17 cellular contexts compared by ENCODE assay signal in genomic region chr1:85572574-85572973, GRCh38. TPM values are rescaled to one million over a fixed set of nuclear protein-coding genes. Genes with fewer than 3 reads are reported as not detected.
A peak's percentile ranks its signal among the peaks of the same experiment; 100 is the strongest.
DNase-seq lines count a peak whose midpoint lies in the region; ATAC-seq and TF ChIP-seq lines count a peak whose summit lies in the region.
"Had no signal": no experiment of that assay in that cellular context is flagged by ENCODE, and none has a peak within 500 bp of the region (broad histone marks: within the 10 kb centered on the region; RNA-seq: fewer than 3 reads in every experiment).

No MANE protein-coding gene starts in this region.

- POLR2A ChIA-PET in IMR-90 (lab: Charles Lee; ENCODE audit: unreplicated experiment): interaction anchor here (0.6 kb wide), 1 partner anchor 171 kb away, joined by 3 read pairs; no protein-coding TSS in a partner anchor

- H4K8ac ChIP-seq in IMR-90 (ENCODE audit: low read depth in 2 of 2, low read length in 2 of 2): no peak overlapping the region

- no peak for DNase-seq in IMR-90
- DNase-seq in adipocyte (ENCODE audit: low read depth): no peak
- DNase-seq in suprapubic skin (ENCODE audit: low spot score in 2 of 2): no peak
- no peak for DNase-seq in HAP-1 (ENCODE audit: low spot score in 2 of 2)
- no peak for DNase-seq in activated CD4-positive, alpha-beta T cell treated with anti-CD3 and anti-CD28 coated beads for 4 hours
- DNase-seq: Calu3; CD4-positive, alpha-beta T cell; NCI-H1436 treated with DMSO at 0.1 percent for 48 hours; NCI-H2227 treated with DMSO at 0.1 percent for 48 hours; NCI-H524 treated with DMSO at 0.1 percent for 48 hours; OCI-M1 had no signal

- H2AK5ac ChIP-seq in IMR-90 (ENCODE audit: low read depth, low read length): peak overlapping the region; percentile 63; the same call in 1 of the 2 replicates

- peak overlapping the region; percentile 7 for H2BK5ac ChIP-seq in IMR-90 (ENCODE audit: low read depth, low read length, poor library complexity, severe bottlenecking)

- TF ChIP-seq CTCF in IMR-90 (conservative IDR thresholded peaks at IDR 0.05; ENCODE audit: low read depth, low read length) (no peak), suprapubic skin (IDR thresholded peaks at IDR 0.05) (no peak)

- TF ChIP-seq RAD21 in IMR-90 (IDR thresholded peaks at IDR 0.05; ENCODE audit: low read length): no peak

- H3K9me3 ChIP-seq in IMR-90 (ENCODE audit: control insufficient read depth, insufficient read depth, low read length) (no peaks in the 10 kb centered on the region), adipocyte (ENCODE audit: control insufficient read depth, low read length) (no peaks in the 10 kb centered on the region), esophagus (ENCODE audit: control insufficient read depth in 2 of 2, insufficient read depth in 1 of 2, low read depth in 1 of 2, low read length in 1 of 2) (no peaks in the 10 kb centered on the region), suprapubic skin (no peaks in the 10 kb centered on the region), HAP-1 (no peaks in the 10 kb centered on the region)

- no peak overlapping the region for H3K4me2 ChIP-seq in IMR-90 (ENCODE audit: low read depth, low read length)

- peak overlapping the region; percentile 25; the same call in 1 of the 2 replicates for H2BK120ac ChIP-seq in IMR-90 (ENCODE audit: low read depth, low read length)

- dilution Hi-C loops in IMR-90 (cut with HindIII; ENCODE audit: low sequenced_read_pairs, unreplicated experiment): no loop called here

- peaks cover 59% of the 10 kb centered on the region for H4K20me1 ChIP-seq in IMR-90 (ENCODE audit: insufficient read depth, low read length)

- in situ Hi-C loops in IMR-90 (cut with MboI; ENCODE audit: low sequenced_read_pairs): loop anchor here (10.0 kb wide), 1 partner anchor 108 kb away; the partner anchor contains the start of gene DDAH1
- in situ Hi-C loops in HAP-1 (cut with MboI; ENCODE audit: low sequenced_read_pairs): no loop called here

- H3K4me3 ChIP-seq in IMR-90 (ENCODE audit: insufficient read depth, low read depth, low read length): no peak overlapping the region
- H3K4me3 ChIP-seq in adipocyte (ENCODE audit: low read length): no peak overlapping the region
- no peak overlapping the region for H3K4me3 ChIP-seq in esophagus (ENCODE audit: low read depth in 1 of 2, low read length in 2 of 2)
- H3K4me3 ChIP-seq in suprapubic skin: no peak overlapping the region
- H3K4me3 ChIP-seq in HAP-1: no peak overlapping the region

- BruUV-seq in IMR-90 (replicated peaks; lab: Mats Ljungman, UMichigan): no TSS peak

- TF ChIP-seq POLR2A in IMR-90 (IDR thresholded peaks at IDR 0.05; ENCODE audit: low read depth, low read length) (no peak), suprapubic skin (IDR thresholded peaks at IDR 0.05) (no peak)

- peak overlapping the region; percentile 33; the same call in 1 of the 2 replicates for H4K5ac ChIP-seq in IMR-90 (ENCODE audit: low read depth, low read length)

- no peak for TF ChIP-seq EP300 in suprapubic skin (IDR thresholded peaks at IDR 0.05)

- intact Hi-C loops in IMR-90 (cut with micrococcal nuclease): loop anchor here (10.0 kb wide), 1 partner anchor 168 kb away; no protein-coding TSS in a partner anchor

- H3K36me3 ChIP-seq in IMR-90 (ENCODE audit: control insufficient read depth, insufficient read depth, low read length) (peaks cover 6% of the 10 kb centered on the region; the same call in 1 of the 2 replicates), adipocyte (ENCODE audit: control insufficient read depth, insufficient read depth, low read length, severe bottlenecking) (peaks cover 6% of the 10 kb centered on the region), esophagus (ENCODE audit: control insufficient read depth in 2 of 2, insufficient read depth in 2 of 2, low read length in 1 of 2) (no peaks in the 10 kb centered on the region), suprapubic skin (no peaks in the 10 kb centered on the region), HAP-1 (replicated peaks) (no peaks in the 10 kb centered on the region)

- 0 out of 2 replicates have a peak overlapping the region, but pooled peaks have one; percentile 38 for H2BK20ac ChIP-seq in IMR-90 (ENCODE audit: low read depth, low read length)

- H2AFZ ChIP-seq in IMR-90 (replicated peaks; ENCODE audit: low read length, poor library complexity): no peak overlapping the region

- H3K79me1 ChIP-seq in IMR-90 (ENCODE audit: low read depth in 1 of 2, low read length in 2 of 2): peaks cover 17 to 74% of the 10 kb centered on the region in 2 experiments

- H2AK9ac ChIP-seq in IMR-90 (replicated peaks; ENCODE audit: low read depth, low read length, poor library complexity): no peak overlapping the region

- peak overlapping the region; percentile 53; the same call in 1 of the 2 replicates for H3K4ac ChIP-seq in IMR-90 (ENCODE audit: low read depth, low read length)

- CTCF ChIA-PET in IMR-90 (lab: Yijun Ruan, JAX): no interaction called here

- peak overlapping the region; percentile 71 for H3K14ac ChIP-seq in IMR-90 (replicated peaks; ENCODE audit: low read depth, low read length)

- peak overlapping the region; percentile 25; the same call in 1 of the 2 replicates for H3K27ac ChIP-seq in IMR-90 (ENCODE audit: insufficient read depth, low read length)
- peak overlapping the region; percentile 5 to 18 for H3K27ac ChIP-seq in esophagus (ENCODE audit: low read depth in 2 of 2, low read length in 1 of 2)
- H3K27ac ChIP-seq in suprapubic skin: peak overlapping the region; percentile 67

- H3K9me1 ChIP-seq in IMR-90 (ENCODE audit: insufficient read depth, low read length): peaks cover 47% of the 10 kb centered on the region

- H3K27me3 ChIP-seq in IMR-90 (ENCODE audit: control insufficient read depth, insufficient read depth, low read length): no peaks in the 10 kb centered on the region
- no peaks in the 10 kb centered on the region for H3K27me3 ChIP-seq in adipocyte (replicated peaks; ENCODE audit: control insufficient read depth, insufficient read depth, low read length)
- no peaks in the 10 kb centered on the region for H3K27me3 ChIP-seq in esophagus (ENCODE audit: control insufficient read depth in 1 of 2, insufficient read depth in 2 of 2, low read length in 2 of 2)
- H3K27me3 ChIP-seq in suprapubic skin: no peaks in the 10 kb centered on the region
- H3K27me3 ChIP-seq in HAP-1 (ENCODE audit: low read depth): no peaks in the 10 kb centered on the region

- H3K56ac ChIP-seq in IMR-90 (ENCODE audit: extremely low read depth, insufficient read depth, low read length): no peak overlapping the region

- H3K23ac ChIP-seq in IMR-90 (ENCODE audit: low read depth, low read length): peak overlapping the region; percentile 79

- H3K4me1 ChIP-seq in IMR-90 (ENCODE audit: control insufficient read depth, insufficient read depth, low read length) (peaks cover 35% of the 10 kb centered on the region), adipocyte (ENCODE audit: control insufficient read depth, insufficient read depth, low read length) (peaks cover 63% of the 10 kb centered on the region), esophagus (ENCODE audit: control insufficient read depth in 2 of 2, insufficient read depth in 2 of 2, low read length in 1 of 2) (peaks cover 3 to 5% of the 10 kb centered on the region in 2 donors), suprapubic skin (peaks cover 49% of the 10 kb centered on the region), HAP-1 (peaks cover 15% of the 10 kb centered on the region)

- ATAC-seq in IMR-90 (ENCODE audit: low read depth) (no peak), GM18520 (IDR thresholded peaks at IDR 0.05; ENCODE audit: unreplicated experiment) (no peak), GM18867 (IDR thresholded peaks at IDR 0.05; ENCODE audit: unreplicated experiment) (no peak)
- ATAC-seq: Right ventricle myocardium inferior had no signal

- WGBS in IMR-90 (ENCODE audit: extremely low coverage in 2 of 2, insufficient read length in 1 of 2), 2 experiments: no CpG with 5 or more reads among the region's 2 CpGs
- WGBS in esophagus, 2 donors: 71 to 83% methylated on average over 2 of the region's 2 CpGs
- WGBS in suprapubic skin: 67% methylated on average over 2 of the region's 2 CpGs

- peak overlapping the region; percentile 2; the same call in 1 of the 3 replicates for H2BK15ac ChIP-seq in IMR-90 (ENCODE audit: low read depth, low read length)

- H3K9ac ChIP-seq in IMR-90 (ENCODE audit: low read depth, low read length) (no peak overlapping the region), adipocyte (ENCODE audit: low read length) (peak overlapping the region; percentile 11)

- no peak overlapping the region for H4K91ac ChIP-seq in IMR-90 (ENCODE audit: insufficient read depth, low read depth, low read length)

- H3K18ac ChIP-seq in IMR-90 (ENCODE audit: low read depth, low read length): no peak overlapping the region

TF ChIP-seq in IMR-90, 13 proteins besides CTCF, POLR2A, EP300 and RAD21:
- TF ChIP-seq USF2 (IDR thresholded peaks at IDR 0.05; ENCODE audit: low read depth, low read length) (no peak), RCOR1 (IDR thresholded peaks at IDR 0.05; ENCODE audit: insufficient replicate concordance, low read length) (no peak), MXI1 (IDR thresholded peaks at IDR 0.05; ENCODE audit: borderline replicate concordance, low read depth, low read length) (no peak)

RNA-seq across cellular contexts. Expression of gene CCN1, which starts 8.0 kb away (rescaled TPM):
- total RNA-seq in IMR-90 (2012; rRNA removed) (76.9 and 90.3 TPM in 2 replicates), suprapubic skin (100 to 1,000 TPM in 2 of 4 donors, 10 to 100 TPM in 2; 88.0 to 236 (median 105) TPM)
- polyA plus RNA-seq in IMR-90 (2012; rRNA removed) (819 and 905 TPM in 2 replicates), esophagus (1 to 10 TPM; 9.3 to 9.4 TPM)
- 700 and 814 TPM in 2 replicates for polyA plus RNA-seq in IMR-90 (2012; cell fraction: cytosol; rRNA removed)
- 1,179 and 1,372 TPM in 2 replicates for polyA plus RNA-seq in IMR-90 (2012; cell fraction: nucleus; rRNA removed; ENCODE audit: low replicate concordance)
- total RNA-seq: B cell; CD4-positive, alpha-beta T cell had no signal
- polyA plus RNA-seq: IgD-negative memory B cell had no signal

Comparison
In these comparisons a context has a peak if more than half of its experiments do, and no peak if none do; other contexts are left out.
1. H3K27ac ChIP-seq: peak in every context shown above with its lines; median percentile 67 in suprapubic skin; 25 in IMR-90; 12 in esophagus.